ENCODE assay signal across 12 cellular contexts in genomic region chr10:59536576-59537014, GRCh38.
A peak's percentile ranks its signal among the peaks of the same experiment; 100 is the strongest.
DNase-seq lines count a peak whose midpoint lies in the region; TF ChIP-seq lines count a peak whose summit lies in the region.
"Had no signal": no experiment of that assay in that cellular context is flagged by ENCODE, and none has a peak within 500 bp of the region (broad histone marks: within the 10 kb centered on the region; RNA-seq: fewer than 3 reads in every experiment).

No MANE protein-coding gene starts in this region.

- no peak overlapping the region for H2BK15ac ChIP-seq in mesendoderm (replicated peaks; ENCODE audit: low read depth)

- no peak overlapping the region for H3K18ac ChIP-seq in mesendoderm (ENCODE audit: low read length)

- no peak overlapping the region for H2BK120ac ChIP-seq in mesendoderm (ENCODE audit: low read depth, low read length)

- H3K79me1 ChIP-seq in mesendoderm (ENCODE audit: low read length), result no peaks in the 10 kb centered on the region

- intact Hi-C loops in adrenal gland (cut with DNase I) (no loop called here), sigmoid colon (cut with DNase I) (loop anchor here (5.0 to 10.0 kb wide), 2 partner anchors 51 to 172 kb away; partner anchors contain the start of gene FAM13C)

- no peak overlapping the region for H3K4ac ChIP-seq in mesendoderm (ENCODE audit: low read depth, low read length)

- H3K4me3 ChIP-seq in adrenal gland, result no peak overlapping the region
- no peak overlapping the region for H3K4me3 ChIP-seq in right atrium auricular region
- no peak overlapping the region for H3K4me3 ChIP-seq in sigmoid colon
- no peak overlapping the region for H3K4me3 ChIP-seq in mesendoderm (ENCODE audit: low read length)
- H3K4me3 ChIP-seq: SK-N-MC had no signal

- DNase-seq in DMS153 (lab: John Stamatoyannopoulos, UW), result peak; percentile 55
- peak in 1 of 7 donors; percentile 20 for DNase-seq in adrenal gland
- DNase-seq in right atrium auricular region (ENCODE audit: low spot score), result no peak
- DNase-seq in sigmoid colon, result peak; percentile 70
- DNase-seq in ecto neural progenitor cell (ENCODE audit: low spot score), result no peak
- DNase-seq in GF-D8 (lab: John Stamatoyannopoulos, UW), result no peak
- DNase-seq in NCI-H226, result no peak
- no peak for DNase-seq in mesendoderm
- DNase-seq: activated CD8-positive, alpha-beta T cell treated with anti-CD3 and anti-CD28 coated beads, Interleukin-2, amount 10 ng/mL, durations not matched to agents 7 days and 5 days; CD4-positive, CD25-positive, alpha-beta regulatory T cell; stimulated activated naive CD4-positive, alpha-beta T cell treated with Interleukin-2 at 50 U/mL for 16 hours had no signal

- no peaks in the 10 kb centered on the region for H3K79me2 ChIP-seq in mesendoderm (ENCODE audit: control insufficient read depth, insufficient read depth, low read length)

- no peak overlapping the region for H3K23ac ChIP-seq in mesendoderm (ENCODE audit: low read length)

- WGBS in adrenal gland, 4 donors, result 20 to 31% (median 22%) methylated on average over 3 of the region's 3 CpGs
- 32 to 59% methylated on average over 3 of the region's 3 CpGs for WGBS in sigmoid colon, 2 donors
- WGBS in mesendoderm (ENCODE audit: extremely low coverage, insufficient coverage, low lambda C conversion rate), result no CpG with 5 or more reads among the region's 3 CpGs

- H3K56ac ChIP-seq in mesendoderm (ENCODE audit: low read length), result no peak overlapping the region

- H3K9me3 ChIP-seq in adrenal gland (replicated peaks in 1 of 3), result no peaks in the 10 kb centered on the region
- no peaks in the 10 kb centered on the region for H3K9me3 ChIP-seq in right atrium auricular region
- no peaks in the 10 kb centered on the region for H3K9me3 ChIP-seq in sigmoid colon

- no peak overlapping the region for H3K4me2 ChIP-seq in mesendoderm (ENCODE audit: low read length)

- H3K36me3 ChIP-seq in adrenal gland (replicated peaks in 1 of 2) (no peaks in the 10 kb centered on the region), right atrium auricular region (no peaks in the 10 kb centered on the region), sigmoid colon (no peaks in the 10 kb centered on the region), mesendoderm (ENCODE audit: control insufficient read depth, insufficient read depth, low read length) (no peaks in the 10 kb centered on the region)

- no peaks in the 10 kb centered on the region for H3K27me3 ChIP-seq in adrenal gland
- no peaks in the 10 kb centered on the region for H3K27me3 ChIP-seq in right atrium auricular region
- no peaks in the 10 kb centered on the region for H3K27me3 ChIP-seq in sigmoid colon
- no peaks in the 10 kb centered on the region for H3K27me3 ChIP-seq in mesendoderm (ENCODE audit: insufficient read depth, low read length, poor library complexity)

- H3K4me1 ChIP-seq in adrenal gland (replicated peaks in 1 of 2), result peaks cover 0 to 9% of the 10 kb centered on the region in 2 donors
- H3K4me1 ChIP-seq in right atrium auricular region, result peaks cover 0 to 16% of the 10 kb centered on the region in 2 donors
- peaks cover 0 to 30% (median 26%) of the 10 kb centered on the region in 4 donors for H3K4me1 ChIP-seq in sigmoid colon
- H3K4me1 ChIP-seq in mesendoderm (ENCODE audit: control insufficient read depth, low read depth, low read length), result no peaks in the 10 kb centered on the region

- peak in 2 of 4 donors; percentile 50 to 64 for TF ChIP-seq EP300 in sigmoid colon (IDR thresholded peaks at IDR 0.05)

- no peak overlapping the region for H2AK5ac ChIP-seq in mesendoderm (ENCODE audit: low read length)

- TF ChIP-seq CTCF in adrenal gland (IDR thresholded peaks at IDR 0.05) (no peak), right atrium auricular region (IDR thresholded peaks at IDR 0.05) (no peak), sigmoid colon (IDR thresholded peaks at IDR 0.05) (no peak)

- H3K9ac ChIP-seq in mesendoderm (ENCODE audit: low read length), result no peak overlapping the region

- no peak overlapping the region for H4K8ac ChIP-seq in mesendoderm (ENCODE audit: low read depth, low read length)

- TF ChIP-seq POLR2A in adrenal gland (IDR thresholded peaks at IDR 0.05) (no peak), sigmoid colon (IDR thresholded peaks at IDR 0.05) (no peak)

- H4K5ac ChIP-seq in mesendoderm (ENCODE audit: low read length), result no peak overlapping the region

- H2BK5ac ChIP-seq in mesendoderm (ENCODE audit: low read length), result no peak overlapping the region

- H3K27ac ChIP-seq in adrenal gland (peak overlapping the region in 3 of 5 donors; percentile 54 to 73 (median 59)), right atrium auricular region (peak overlapping the region; percentile 20 to 72), sigmoid colon (peak overlapping the region; percentile 61 to 85 (median 79)), mesendoderm (ENCODE audit: low read depth, low read length) (no peak overlapping the region)
- H3K27ac ChIP-seq: SK-N-MC had no signal

Comparison
In these comparisons a context has a peak if more than half of its experiments do, and no peak if none do; other contexts are left out.
1. DNase-seq: peak in DMS153 (single experiment) and sigmoid colon (single experiment); none in right atrium auricular region (single experiment), ecto neural progenitor cell (single experiment), GF-D8 (single experiment), NCI-H226 (single experiment) and mesendoderm (single experiment).